In genomic region chr10:22598488-22598887, GRCh38 we compare ENCODE assay signal across 13 cellular contexts.
DNase-seq lines count a peak whose midpoint lies in the region; ATAC-seq, FAIRE-seq and TF ChIP-seq lines count a peak whose summit lies in the region.
"Had no signal": no experiment of that assay in that cellular context is flagged by ENCODE, and none has a peak within 500 bp of the region (broad histone marks: within the 10 kb centered on the region; RNA-seq: fewer than 3 reads in every experiment).

No MANE protein-coding gene starts in this region.

- H3K79me2 ChIP-seq in endothelial cell of umbilical vein (ENCODE audit: control insufficient read depth, insufficient read depth, low read length) = no peaks in the 10 kb centered on the region

- dilution Hi-C loops in endothelial cell of umbilical vein (cut with MboI; ENCODE audit: extremely low pct_ligation_motif_present, low sequenced_read_pairs) = no loop called here

- no peaks in the 10 kb centered on the region for H3K27me3 ChIP-seq in endothelial cell of umbilical vein (ENCODE audit: control insufficient read depth in 2 of 2, insufficient read depth in 2 of 2, low read length in 2 of 2)
- H3K27me3 ChIP-seq in tibial artery = no peaks in the 10 kb centered on the region

- peak overlapping the region; percentile 39 for H3K4me2 ChIP-seq in endothelial cell of umbilical vein (ENCODE audit: insufficient read depth, low read length)

- H3K36me3 ChIP-seq in endothelial cell of umbilical vein (ENCODE audit: control insufficient read depth in 2 of 2, extremely low read depth in 1 of 2, insufficient read depth in 2 of 2, low read length in 2 of 2) (peaks cover 0 to 4% of the 10 kb centered on the region in 2 experiments), tibial artery (peaks cover 0 to 8% (median 0%) of the 10 kb centered on the region in 3 donors)

- TF ChIP-seq POLR2A in endothelial cell of umbilical vein (IDR thresholded peaks at IDR 0.05; ENCODE audit: low read depth, low read length) = no peak

- H2AFZ ChIP-seq in endothelial cell of umbilical vein (ENCODE audit: low read depth, low read length) = no peak overlapping the region

- no peak for TF ChIP-seq CTCF in activated CD8-positive, alpha-beta T cell treated with anti-CD3 and anti-CD28 coated beads for 36 hours (IDR thresholded peaks at IDR 0.05)
- TF ChIP-seq CTCF in endothelial cell of umbilical vein (IDR thresholded peaks at IDR 0.05; ENCODE audit: extremely low read depth in 1 of 2, insufficient read depth in 1 of 2, low read depth in 1 of 2, low read length in 2 of 2) (no peak), tibial artery (IDR thresholded peaks at IDR 0.05) (no peak)

- ATAC-seq in activated CD8-positive, alpha-beta T cell treated with anti-CD3 and anti-CD28 coated beads for 36 hours = no peak
- no peak for ATAC-seq in activated CD8-positive, alpha-beta T cell treated with anti-CD3 and anti-CD28 coated beads, Interleukin-2, amount 10 ng/mL, durations not matched to agents 7 days and 5 days
- no peak for ATAC-seq in stimulated activated effector memory CD8-positive, alpha-beta T cell treated with anti-CD3 and anti-CD28 coated beads, Interleukin-12 subunit alpha, Interleukin-12 subunit beta, amount 100 ng/mL, for 72 hours
- no peak for ATAC-seq in activated CD4-positive, CD25-positive, alpha-beta regulatory T cell treated with anti-CD3 and anti-CD28 coated beads, Interleukin-2, amount 50 U/mL, for 24 hours

- POLR2A ChIA-PET in activated CD8-positive, alpha-beta T cell treated with anti-CD3 and anti-CD28 coated beads for 36 hours (lab: Charles Lee) = interaction anchor here (0.9 to 1.1 kb wide), 2 partner anchors 12 to 26 kb away, joined by 3 read pairs; no protein-coding TSS in a partner anchor
- POLR2A ChIA-PET in activated CD8-positive, alpha-beta T cell treated with anti-CD3 and anti-CD28 coated beads, Interleukin-2, amount 10 ng/mL, durations not matched to agents 7 days and 5 days (lab: Charles Lee) = no interaction called here
- POLR2A ChIA-PET in endothelial cell of umbilical vein (lab: Charles Lee) = interaction anchor here (0.5 kb wide), 1 partner anchor 352 kb away, joined by 4 read pairs; no protein-coding TSS in a partner anchor

- H3K4me3 Mint-ChIP-seq in activated CD8-positive, alpha-beta T cell treated with anti-CD3 and anti-CD28 coated beads for 36 hours = no peak overlapping the region
- H3K4me3 Mint-ChIP-seq in activated CD8-positive, alpha-beta T cell treated with anti-CD3 and anti-CD28 coated beads, Interleukin-2, amount 10 ng/mL, durations not matched to agents 7 days and 5 days = no peak overlapping the region
- H3K4me3 Mint-ChIP-seq in stimulated activated effector memory CD8-positive, alpha-beta T cell treated with anti-CD3 and anti-CD28 coated beads, Interleukin-12 subunit alpha, Interleukin-12 subunit beta, amount 100 ng/mL, for 72 hours = peak overlapping the region; percentile 17
- H3K4me3 Mint-ChIP-seq: activated naive CD4-positive, alpha-beta T cell treated with anti-CD3 and anti-CD28 coated beads, Interleukin-2, amount 10 ng/mL, durations not matched to agents 7 days and 5 days had no signal

- no peaks in the 10 kb centered on the region for H3K27me3 Mint-ChIP-seq in activated CD8-positive, alpha-beta T cell treated with anti-CD3 and anti-CD28 coated beads for 36 hours
- no peaks in the 10 kb centered on the region for H3K27me3 Mint-ChIP-seq in activated CD8-positive, alpha-beta T cell treated with anti-CD3 and anti-CD28 coated beads, Interleukin-2, amount 10 ng/mL, durations not matched to agents 7 days and 5 days (ENCODE audit: low read depth)
- H3K27me3 Mint-ChIP-seq: activated naive CD4-positive, alpha-beta T cell treated with anti-CD3 and anti-CD28 coated beads, Interleukin-2, amount 10 ng/mL, durations not matched to agents 7 days and 5 days had no signal

- no TSS peak for BruUV-seq in endothelial cell of umbilical vein (replicated peaks; lab: Mats Ljungman, UMichigan)

- H4K20me1 ChIP-seq in endothelial cell of umbilical vein (replicated peaks; ENCODE audit: control insufficient read depth, extremely low read depth, insufficient read depth, low read length) = no peaks in the 10 kb centered on the region

- no peak overlapping the region for H3K9ac ChIP-seq in endothelial cell of umbilical vein (replicated peaks; ENCODE audit: extremely low read depth, insufficient read depth, low read length)

- H3K4me1 ChIP-seq in endothelial cell of umbilical vein (ENCODE audit: control insufficient read depth, extremely low read depth, insufficient read depth, low read length) (peaks cover 11% of the 10 kb centered on the region), tibial artery (peaks cover 0 to 11% (median 2%) of the 10 kb centered on the region in 4 donors)

- FAIRE-seq in endothelial cell of umbilical vein (lab: Jason Lieb, UNC) = no peak

- H3K4me3 ChIP-seq in endothelial cell of umbilical vein (replicated peaks in 1 of 3; ENCODE audit: insufficient read depth in 1 of 3, low read depth in 1 of 3, low read length in 3 of 3) (no peak overlapping the region), tibial artery (no peak overlapping the region)

- H3K9me3 Mint-ChIP-seq in activated CD8-positive, alpha-beta T cell treated with anti-CD3 and anti-CD28 coated beads for 36 hours = no peaks in the 10 kb centered on the region
- H3K9me3 Mint-ChIP-seq in activated CD8-positive, alpha-beta T cell treated with anti-CD3 and anti-CD28 coated beads, Interleukin-2, amount 10 ng/mL, durations not matched to agents 7 days and 5 days (ENCODE audit: insufficient read depth) = no peaks in the 10 kb centered on the region
- no peaks in the 10 kb centered on the region for H3K9me3 Mint-ChIP-seq in stimulated activated effector memory CD8-positive, alpha-beta T cell treated with anti-CD3 and anti-CD28 coated beads, Interleukin-12 subunit alpha, Interleukin-12 subunit beta, amount 100 ng/mL, for 72 hours
- H3K9me3 Mint-ChIP-seq: activated naive CD4-positive, alpha-beta T cell treated with anti-CD3 and anti-CD28 coated beads, Interleukin-2, amount 10 ng/mL, durations not matched to agents 7 days and 5 days had no signal

- H3K4me1 Mint-ChIP-seq in activated CD8-positive, alpha-beta T cell treated with anti-CD3 and anti-CD28 coated beads for 36 hours (ENCODE audit: low read depth) = peaks cover 79% of the 10 kb centered on the region
- H3K4me1 Mint-ChIP-seq in activated CD8-positive, alpha-beta T cell treated with anti-CD3 and anti-CD28 coated beads, Interleukin-2, amount 10 ng/mL, durations not matched to agents 7 days and 5 days (ENCODE audit: low read depth) = peaks cover 74% of the 10 kb centered on the region
- peaks cover 76% of the 10 kb centered on the region for H3K4me1 Mint-ChIP-seq in stimulated activated effector memory CD8-positive, alpha-beta T cell treated with anti-CD3 and anti-CD28 coated beads, Interleukin-12 subunit alpha, Interleukin-12 subunit beta, amount 100 ng/mL, for 72 hours

- H3K27ac ChIP-seq in endothelial cell of umbilical vein (ENCODE audit: insufficient read depth, low read depth, low read length) (no peak overlapping the region), tibial artery (no peak overlapping the region)

- CTCF ChIA-PET in activated CD8-positive, alpha-beta T cell treated with anti-CD3 and anti-CD28 coated beads for 36 hours (lab: Charles Lee) = interaction anchor here (1.2 to 4.8 kb wide), 2 partner anchors 13 to 24 kb away, joined by 4 to 24 read pairs; no protein-coding TSS in a partner anchor
- CTCF ChIA-PET in activated CD8-positive, alpha-beta T cell treated with anti-CD3 and anti-CD28 coated beads, Interleukin-2, amount 10 ng/mL, durations not matched to agents 7 days and 5 days (lab: Charles Lee) = interaction anchor here (1.2 to 4.2 kb wide), 3 partner anchors 13 to 390 kb away, joined by 3 to 20 read pairs (median 3); no protein-coding TSS in a partner anchor
- CTCF ChIA-PET in endothelial cell of umbilical vein (lab: Charles Lee) = interaction anchor here (1.0 kb wide), 1 partner anchor 19 kb away, joined by 3 read pairs; no protein-coding TSS in a partner anchor

- H3K9me3 ChIP-seq in endothelial cell of umbilical vein (replicated peaks; ENCODE audit: control insufficient read depth, insufficient read depth, low read length) (no peaks in the 10 kb centered on the region), tibial artery (no peaks in the 10 kb centered on the region)

- H3K36me3 Mint-ChIP-seq in activated CD8-positive, alpha-beta T cell treated with anti-CD3 and anti-CD28 coated beads for 36 hours (ENCODE audit: low read depth) = peaks cover 42% of the 10 kb centered on the region
- peaks cover 69% of the 10 kb centered on the region for H3K36me3 Mint-ChIP-seq in activated CD8-positive, alpha-beta T cell treated with anti-CD3 and anti-CD28 coated beads, Interleukin-2, amount 10 ng/mL, durations not matched to agents 7 days and 5 days (ENCODE audit: low read depth)
- H3K36me3 Mint-ChIP-seq in stimulated activated effector memory CD8-positive, alpha-beta T cell treated with anti-CD3 and anti-CD28 coated beads, Interleukin-12 subunit alpha, Interleukin-12 subunit beta, amount 100 ng/mL, for 72 hours = peaks cover 54% of the 10 kb centered on the region

- intact Hi-C loops in activated CD8-positive, alpha-beta T cell treated with anti-CD3 and anti-CD28 coated beads for 36 hours (cut with micrococcal nuclease) = no loop called here
- intact Hi-C loops in endothelial cell of umbilical vein (cut with micrococcal nuclease) (no loop called here), tibial artery (cut with DNase I; ENCODE audit: low total_unique reads) (no loop called here)

- no peak for DNase-seq in activated CD8-positive, alpha-beta T cell treated with anti-CD3 and anti-CD28 coated beads for 36 hours
- DNase-seq in activated CD8-positive, alpha-beta T cell treated with anti-CD3 and anti-CD28 coated beads, Interleukin-2, amount 10 ng/mL, durations not matched to agents 7 days and 5 days = no peak
- DNase-seq in RPMI7951 (ENCODE audit: low read depth) = peak; percentile 62
- DNase-seq in endothelial cell of umbilical vein (ENCODE audit: low read depth, low spot score) = no peak
- no peak for DNase-seq in stimulated activated effector memory CD8-positive, alpha-beta T cell treated with anti-CD3 and anti-CD28 coated beads, Interleukin-12 subunit alpha, Interleukin-12 subunit beta, amount 100 ng/mL, for 72 hours (ENCODE audit: low spot score in 2 of 2)
- no peak for DNase-seq in hippocampal formation (lab: John Stamatoyannopoulos, UW)
- no peak for DNase-seq in tibial artery
- DNase-seq: activated CD4-positive, alpha-beta T cell treated with anti-CD3 and anti-CD28 coated beads for 1 hour; activated naive CD4-positive, alpha-beta T cell treated with anti-CD3 and anti-CD28 coated beads, Interleukin-2, amount 10 ng/mL, durations not matched to agents 7 days and 5 days; NCI-H1694 treated with DMSO at 0.1 percent for 48 hours; NCI-H774; stimulated activated CD4-positive, alpha-beta T cell treated with anti-CD3 and anti-CD28 coated beads, Interleukin-4, amount 100 ng/mL, for 24 hours had no signal

- H3K27ac Mint-ChIP-seq in activated CD8-positive, alpha-beta T cell treated with anti-CD3 and anti-CD28 coated beads for 36 hours = peak overlapping the region; percentile 80
- H3K27ac Mint-ChIP-seq in activated CD8-positive, alpha-beta T cell treated with anti-CD3 and anti-CD28 coated beads, Interleukin-2, amount 10 ng/mL, durations not matched to agents 7 days and 5 days = no peak overlapping the region
- peak overlapping the region; percentile 95 for H3K27ac Mint-ChIP-seq in stimulated activated effector memory CD8-positive, alpha-beta T cell treated with anti-CD3 and anti-CD28 coated beads, Interleukin-12 subunit alpha, Interleukin-12 subunit beta, amount 100 ng/mL, for 72 hours

- no peaks in the 10 kb centered on the region for H3K9me1 ChIP-seq in endothelial cell of umbilical vein (replicated peaks; ENCODE audit: control insufficient read depth, extremely low read depth, insufficient read depth, low read length)
